Comparison of ENCODE assay signal across 23 cellular contexts in the genomic region with DNA sequence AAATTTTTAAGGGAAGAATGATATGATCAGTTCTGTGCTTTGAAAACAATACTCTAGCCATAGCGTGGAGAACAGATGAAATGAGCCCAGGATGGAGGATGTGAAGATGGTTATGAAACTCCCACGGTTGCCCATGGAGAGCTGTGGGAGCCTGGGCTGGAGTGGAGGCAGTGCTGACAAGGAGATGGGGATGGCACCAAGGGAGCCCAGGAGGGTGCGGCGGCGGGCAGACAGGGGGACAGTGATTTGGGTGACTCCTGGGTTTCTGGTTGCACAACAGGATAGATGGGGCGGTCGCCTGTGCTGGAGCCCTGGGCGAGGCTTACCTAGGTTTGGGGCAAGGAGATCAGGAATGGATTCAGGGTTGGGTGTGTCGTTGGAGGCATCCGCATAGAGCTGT.
"Had no signal": no experiment of that assay in that cellular context is flagged by ENCODE, and none has a peak within 500 bp of the region (broad histone marks: within the 10 kb centered on the region; RNA-seq: fewer than 3 reads in every experiment).

No MANE protein-coding gene starts in this region.

- H3K36me3 ChIP-seq: MG63, SJSA1 had no signal

- H3K4me3 ChIP-seq: MG63, SJSA1, SK-N-MC had no signal

- H3K4me1 ChIP-seq: SJSA1 had no signal

- H3K27ac ChIP-seq: SJSA1, SK-N-MC had no signal

- H3K9me3 ChIP-seq: MG63, SJSA1 had no signal

- DNase-seq: IMR-90, Karpas-422, KG1, MG63, NCI-H1105 treated with DMSO at 0.1 percent for 48 hours, NCI-H1417 treated with DMSO at 0.1 percent for 48 hours, NCI-H146, NCI-H1694 treated with DMSO at 0.1 percent for 48 hours, NCI-H1930, NCI-H2081, NCI-H2107, NCI-H2171, NCI-H226, NCI-H446, NCI-H510A, NCI-H524 treated with DMSO at 0.1 percent for 48 hours, NCI-H69, NCI-H774, Right ventricle myocardium superior, RPMI8226, SIG-M5 had no signal
